In the genomic region with DNA sequence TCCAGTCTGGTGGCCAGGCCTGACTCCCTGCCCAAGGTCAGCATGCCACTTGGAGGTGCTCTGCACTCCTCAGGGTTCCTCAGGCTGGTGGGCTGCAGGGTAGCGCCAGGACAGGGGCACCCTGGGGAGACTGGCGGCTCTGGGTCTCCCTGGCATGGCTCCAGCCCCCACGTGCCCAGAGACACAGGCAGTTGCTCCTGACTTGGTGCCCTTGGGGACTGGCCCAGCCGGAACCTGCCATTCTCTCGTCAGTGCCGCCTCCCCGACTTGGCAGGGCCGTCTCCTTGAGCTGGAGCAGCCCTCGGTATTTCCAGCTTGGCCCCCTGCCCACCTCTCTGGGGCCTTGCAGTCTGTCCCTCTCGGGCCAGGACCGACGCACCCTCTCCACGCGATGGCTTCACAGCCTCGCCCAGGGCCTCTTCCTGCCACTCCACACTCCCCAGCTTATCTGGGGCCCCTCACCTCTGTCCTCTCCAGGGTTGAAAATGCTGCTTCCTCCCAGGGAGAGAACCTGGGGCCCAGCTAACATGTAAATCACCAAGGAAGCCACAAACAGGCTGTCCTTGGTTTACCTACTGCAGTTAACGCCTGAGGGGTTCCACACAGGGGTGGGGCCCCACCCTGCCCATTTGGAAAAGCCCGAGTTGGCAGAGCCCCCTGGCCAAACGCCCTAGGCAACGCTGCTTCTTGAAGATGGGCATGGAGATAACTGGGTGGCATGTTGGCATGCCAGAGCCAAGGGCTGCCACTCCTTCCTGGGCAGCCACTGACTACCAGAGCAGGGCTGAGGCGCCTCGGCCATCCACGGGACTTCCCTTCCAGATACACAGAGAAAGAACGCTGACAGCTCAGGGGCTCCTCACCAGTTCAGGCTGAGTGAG, we compare ENCODE assay signal across 10 cellular contexts.
DNase-seq lines count a peak whose midpoint lies in the region; ATAC-seq and TF ChIP-seq lines count a peak whose summit lies in the region.
"Had no signal": no experiment of that assay in that cellular context is flagged by ENCODE, and none has a peak within 500 bp of the region (broad histone marks: within the 10 kb centered on the region; RNA-seq: fewer than 3 reads in every experiment).

No MANE protein-coding gene starts in this region.

- WGBS in upper lobe of left lung, 2 donors, result 13 to 24% methylated on average over 14 to 23 of the region's 23 CpGs

- H3K4me3 Mint-ChIP-seq in mesothelial cell of epicardium, result peak overlapping the region; percentile 42

- H3K27ac ChIP-seq in upper lobe of left lung, result peak overlapping the region; percentile 72 to 88 (median 86)

- no peaks in the 10 kb centered on the region for H3K9me3 ChIP-seq in upper lobe of left lung

- H3K27ac Mint-ChIP-seq in mesothelial cell of epicardium, result peak overlapping the region; percentile 98

- no peaks in the 10 kb centered on the region for H3K36me3 Mint-ChIP-seq in mesothelial cell of epicardium

- H3K4me1 Mint-ChIP-seq in mesothelial cell of epicardium, result peaks cover 93% of the 10 kb centered on the region

- no peak for TF ChIP-seq POLR2A in upper lobe of left lung (IDR thresholded peaks at IDR 0.05)

- no peaks in the 10 kb centered on the region for H3K27me3 ChIP-seq in upper lobe of left lung

- H3K4me3 ChIP-seq in upper lobe of left lung, result peak overlapping the region in 2 of 4 donors; percentile 5 to 10

- H3K36me3 ChIP-seq in upper lobe of left lung, result no peaks in the 10 kb centered on the region

- no peaks in the 10 kb centered on the region for H3K9me3 Mint-ChIP-seq in mesothelial cell of epicardium

- peak; percentile 51 to 84 for ATAC-seq in upper lobe of left lung (ENCODE audit: low FRiP score in 2 of 2)

- TF ChIP-seq EP300 in upper lobe of left lung (IDR thresholded peaks at IDR 0.05), result peak in 1 of 4 donors; percentile 40

- DNase-seq in DMS 273 (lab: John Stamatoyannopoulos, UW; ENCODE audit: unreplicated experiment) (peak; percentile 56), DMS 273 treated with DMSO at 0.1 percent for 48 hours (lab: John Stamatoyannopoulos, UW) (no peak), dermis blood vessel endothelial cell (peak; percentile 62), mesothelial cell of epicardium (ENCODE audit: low spot score in 2 of 2, unreplicated experiment in 2 of 2) (peak in 1 of 2 experiments; percentile 59), upper lobe of left lung (peak; percentile 88 to 96), foreskin melanocyte (no peak), NCI-H2107 (lab: John Stamatoyannopoulos, UW) (no peak)
- DNase-seq in stimulated activated CD4-positive, alpha-beta T cell treated with anti-CD3 and anti-CD28 coated beads, Interleukin-12 subunit alpha, Interleukin-12 subunit beta, amount 100 ng/mL, for 4 hours, result no peak
- DNase-seq: 8988T, NCI-H2081 treated with DMSO at 0.1 percent for 48 hours had no signal

- TF ChIP-seq CTCF in mesothelial cell of epicardium (IDR thresholded peaks at IDR 0.05; ENCODE audit: unreplicated experiment), result no peak
- no peak for TF ChIP-seq CTCF in upper lobe of left lung (IDR thresholded peaks at IDR 0.05)

- H3K4me1 ChIP-seq in upper lobe of left lung, result peaks cover 94 to 99% (median 95%) of the 10 kb centered on the region in 4 donors

- no peaks in the 10 kb centered on the region for H3K27me3 Mint-ChIP-seq in mesothelial cell of epicardium (ENCODE audit: low read depth)

Comparison
In these comparisons a context has a peak if more than half of its experiments do, and no peak if none do; other contexts are left out.
1. DNase-seq: peak in DMS 273 (single experiment), dermis blood vessel endothelial cell (single experiment) and upper lobe of left lung (2 of 2); none in DMS 273 treated with DMSO at 0.1 percent for 48 hours (single experiment), stimulated activated CD4-positive, alpha-beta T cell treated with anti-CD3 and anti-CD28 coated beads, Interleukin-12 subunit alpha, Interleukin-12 subunit beta, amount 100 ng/mL, for 4 hours (single experiment), foreskin melanocyte (single experiment) and NCI-H2107 (single experiment).